In genomic region chr1:47577310-47578025, GRCh38 we compare ENCODE assay signal across 16 cellular contexts.
DNase-seq lines count a peak whose midpoint lies in the region; ATAC-seq and TF ChIP-seq lines count a peak whose summit lies in the region.
"Had no signal": no experiment of that assay in that cellular context is flagged by ENCODE, and none has a peak within 500 bp of the region (broad histone marks: within the 10 kb centered on the region; RNA-seq: fewer than 3 reads in every experiment).

No MANE protein-coding gene starts in this region.

- no peak overlapping the region for H3K9ac ChIP-seq in neural progenitor cell

- H4K20me1 ChIP-seq in neural progenitor cell (ENCODE audit: low read depth): no peaks in the 10 kb centered on the region

- no peaks in the 10 kb centered on the region for H3F3A ChIP-seq in neural progenitor cell (ENCODE audit: low read depth)

- H3K27me3 ChIP-seq in SJCRH30 (no peaks in the 10 kb centered on the region), spleen (replicated peaks in 1 of 7) (peaks cover 0 to 43% (median 0%) of the 10 kb centered on the region in 7 donors), neural progenitor cell (no peaks in the 10 kb centered on the region)

- ATAC-seq in GM21737 (IDR thresholded peaks at IDR 0.05; ENCODE audit: unreplicated experiment): no peak

- intact Hi-C loops in spleen (cut with DNase I; ENCODE audit: low total_unique reads): no loop called here

- H3K9me3 ChIP-seq in SJCRH30 (replicated peaks): no peaks in the 10 kb centered on the region
- H3K9me3 ChIP-seq in mesodermal cell (ENCODE audit: control insufficient read depth, low read length): no peaks in the 10 kb centered on the region
- no peaks in the 10 kb centered on the region for H3K9me3 ChIP-seq in spleen
- H3K9me3 ChIP-seq in neural progenitor cell (ENCODE audit: low read depth): no peaks in the 10 kb centered on the region

- H3K36me3 ChIP-seq in SJCRH30 (no peaks in the 10 kb centered on the region), mesodermal cell (ENCODE audit: control insufficient read depth, insufficient read depth, low read length) (no peaks in the 10 kb centered on the region), spleen (no peaks in the 10 kb centered on the region), neural progenitor cell (no peaks in the 10 kb centered on the region)

- H3K79me2 ChIP-seq in neural progenitor cell (ENCODE audit: low read depth): no peaks in the 10 kb centered on the region

- H3K9me3 Mint-ChIP-seq in HFFc6: no peaks in the 10 kb centered on the region
- H3K9me3 Mint-ChIP-seq in neural progenitor cell: no peaks in the 10 kb centered on the region

- peaks cover 49% of the 10 kb centered on the region for H3K4me1 ChIP-seq in SJCRH30
- H3K4me1 ChIP-seq in mesodermal cell (ENCODE audit: control insufficient read depth, insufficient read depth, low read length, poor library complexity, severe bottlenecking): peaks cover 59% of the 10 kb centered on the region
- H3K4me1 ChIP-seq in spleen: peaks cover 0 to 7% (median 0%) of the 10 kb centered on the region in 6 donors
- peaks cover 13% of the 10 kb centered on the region for H3K4me1 ChIP-seq in neural progenitor cell

- WGBS in mesodermal cell (ENCODE audit: insufficient coverage in 2 of 2), 2 experiments: 88 to 93% methylated on average over 12 of the region's 12 CpGs
- WGBS in spleen, 5 donors: 73 to 90% (median 85%) methylated on average over 11 to 12 of the region's 12 CpGs

- DNase-seq in HFFc6 (no peak), SJCRH30 (no peak), spleen (peak; percentile 51), GM03348 (ENCODE audit: low spot score) (no peak), neural progenitor cell (ENCODE audit: low spot score) (no peak)
- no peak for DNase-seq in activated CD4-positive, alpha-beta T cell treated with anti-CD3 and anti-CD28 coated beads, Interleukin-2, amount 50 U/mL, for 48 hours
- DNase-seq: ACHN, COR-L47, NCI-H1930, NCI-H510A, NCI-H82, PC-9 had no signal

- H3K4me1 Mint-ChIP-seq in HFFc6 (ENCODE audit: low read depth) (peaks cover 56% of the 10 kb centered on the region), neural progenitor cell (peaks cover 35% of the 10 kb centered on the region)

- H3K27ac ChIP-seq in SJCRH30 (peak overlapping the region; percentile 61; the same call in 1 of the 2 replicates), mesodermal cell (ENCODE audit: low read depth, low read length, severe bottlenecking) (peak overlapping the region; percentile 60), spleen (peak overlapping the region in 5 of 8 donors; percentile 44 to 69 (median 61)), neural progenitor cell (no peak overlapping the region)
- H3K27ac ChIP-seq: HL-60, PC-9, SK-N-MC had no signal

- no peak for TF ChIP-seq POLR2A in spleen (IDR thresholded peaks at IDR 0.05)

- TF ChIP-seq CTCF in HFFc6 (IDR thresholded peaks at IDR 0.05): no peak
- TF ChIP-seq CTCF in spleen (IDR thresholded peaks at IDR 0.05 in 8 of 11, conservative IDR thresholded peaks at IDR 0.05 in 3 of 11): no peak
- TF ChIP-seq CTCF in neural progenitor cell (IDR thresholded peaks at IDR 0.05): no peak

- H3K4me3 ChIP-seq in SJCRH30 (no peak overlapping the region), mesodermal cell (ENCODE audit: extremely low read depth, insufficient read depth, low read length, poor library complexity, severe bottlenecking) (no peak overlapping the region), spleen (no peak overlapping the region), neural progenitor cell (no peak overlapping the region)
- H3K4me3 ChIP-seq: PC-9, SK-N-MC had no signal

- H3K27me3 Mint-ChIP-seq in HFFc6 (ENCODE audit: insufficient read depth): peaks cover 11% of the 10 kb centered on the region; the same call in 1 of the 2 replicates
- H3K27me3 Mint-ChIP-seq in neural progenitor cell (ENCODE audit: insufficient read depth, low read depth): peaks cover 17% of the 10 kb centered on the region

- H3K36me3 Mint-ChIP-seq in HFFc6 (ENCODE audit: low read depth) (no peaks in the 10 kb centered on the region), neural progenitor cell (no peaks in the 10 kb centered on the region)

- H3K4me2 ChIP-seq in neural progenitor cell: no peak overlapping the region
- H3K4me2 ChIP-seq: PC-9 had no signal

- H3K4me3 Mint-ChIP-seq in HFFc6 (no peak overlapping the region; the same call in 1 of the 2 replicates), neural progenitor cell (no peak overlapping the region)

- H2AFZ ChIP-seq in neural progenitor cell (replicated peaks): no peak overlapping the region
- H2AFZ ChIP-seq: PC-9 had no signal

- peak overlapping the region; percentile 91 for H3K27ac Mint-ChIP-seq in HFFc6
- H3K27ac Mint-ChIP-seq in neural progenitor cell: no peak overlapping the region
